ENCODE assay signal across 22 cellular contexts in genomic region chr4:138841341-138841740, GRCh38.
DNase-seq lines count a peak whose midpoint lies in the region; ATAC-seq, FAIRE-seq and TF ChIP-seq lines count a peak whose summit lies in the region.
"Had no signal": no experiment of that assay in that cellular context is flagged by ENCODE, and none has a peak within 500 bp of the region (broad histone marks: within the 10 kb centered on the region; RNA-seq: fewer than 3 reads in every experiment).

No MANE protein-coding gene starts in this region.

- H3K27ac Mint-ChIP-seq in brain, result peak overlapping the region in 3 of 5 experiments; percentile 26 to 53 (median 46)
- H3K27ac Mint-ChIP-seq in nephron, result peak overlapping the region; percentile 24 to 39 (median 24)
- H3K27ac Mint-ChIP-seq: CD4-positive, alpha-beta T cell had no signal

- no peak for ATAC-seq in pancreas
- ATAC-seq in HG02759 (IDR thresholded peaks at IDR 0.05; ENCODE audit: unreplicated experiment), result no peak
- no peak for ATAC-seq in GM21515 (IDR thresholded peaks at IDR 0.05; ENCODE audit: unreplicated experiment)
- ATAC-seq: A549, HCT116, Panc1 had no signal

- DNase-seq in NCI-H146 treated with DMSO at 0.1 percent for 48 hours (lab: John Stamatoyannopoulos, UW; ENCODE audit: unreplicated experiment), result peak; percentile 11
- DNase-seq in pancreas, result no peak
- DNase-seq in LoVo (ENCODE audit: low spot score), result no peak
- DNase-seq: AML-193; CD4-positive, alpha-beta T cell; NCI-H1092 treated with DMSO at 0.1 percent for 48 hours; NCI-H1436; NCI-H2107; NCI-H446; NCI-H524 treated with DMSO at 0.1 percent for 48 hours; SHP77 had no signal

- H3K4me1 Mint-ChIP-seq in brain (peaks cover 50% of the 10 kb centered on the region), nephron (peaks cover 26% of the 10 kb centered on the region)

- H3K36me3 Mint-ChIP-seq in brain (no peaks in the 10 kb centered on the region), nephron (ENCODE audit: low read depth) (no peaks in the 10 kb centered on the region)

- no peaks in the 10 kb centered on the region for H3K36me3 ChIP-seq in pancreas
- H3K36me3 ChIP-seq: BLaER1 treated with 17β-estradiol and CSF1 and Interleukin-3, amounts not matched to agents 10 nM and 100 nM had no signal

- H3K4me3 Mint-ChIP-seq in brain (no peak overlapping the region), nephron (no peak overlapping the region)
- H3K4me3 Mint-ChIP-seq: CD4-positive, alpha-beta T cell had no signal

- TF ChIP-seq CTCF in brain (conservative IDR thresholded peaks at IDR 0.05) (no peak), nephron (IDR thresholded peaks at IDR 0.05; ENCODE audit: unreplicated experiment in 3 of 3) (no peak), pancreas (IDR thresholded peaks at IDR 0.05) (no peak)

- H3K27me3 Mint-ChIP-seq in brain (peaks cover 6% of the 10 kb centered on the region), nephron (ENCODE audit: low read depth) (peaks cover 8% of the 10 kb centered on the region)

- peaks cover 0 to 2% (median 0%) of the 10 kb centered on the region in 5 experiments for H3K9me3 Mint-ChIP-seq in brain
- H3K9me3 Mint-ChIP-seq in nephron, result no peaks in the 10 kb centered on the region
- H3K9me3 Mint-ChIP-seq: CD4-positive, alpha-beta T cell had no signal

- H3K4me1 ChIP-seq in pancreas, result no peaks in the 10 kb centered on the region
- H3K4me1 ChIP-seq: A549; BLaER1 treated with 17β-estradiol and CSF1 and Interleukin-3, amounts not matched to agents 10 nM and 100 nM had no signal

- no peaks in the 10 kb centered on the region for H3K9me3 ChIP-seq in pancreas
- H3K9me3 ChIP-seq: A549; BLaER1 treated with 17β-estradiol and CSF1 and Interleukin-3, amounts not matched to agents 10 nM and 100 nM had no signal

- no peak for FAIRE-seq in pancreas (lab: Jason Lieb, UNC)
- FAIRE-seq: A549, H1 had no signal

- no peak overlapping the region for H3K27ac ChIP-seq in pancreas
- H3K27ac ChIP-seq: A549; BLaER1 treated with 17β-estradiol and CSF1 and Interleukin-3, amounts not matched to agents 10 nM and 100 nM; HL-60; RWPE1 had no signal

- no peaks in the 10 kb centered on the region for H3K27me3 ChIP-seq in pancreas
- H3K27me3 ChIP-seq: BLaER1 treated with 17β-estradiol and CSF1 and Interleukin-3, amounts not matched to agents 10 nM and 100 nM had no signal

- no peak overlapping the region for H3K4me3 ChIP-seq in pancreas
- H3K4me3 ChIP-seq: A549; BLaER1 treated with 17β-estradiol and CSF1 and Interleukin-3, amounts not matched to agents 10 nM and 100 nM had no signal

- intact Hi-C loops in pancreas (cut with DNase I), result no loop called here
